21 cellular contexts compared by ENCODE assay signal in genomic region chr20:63319164-63320040, GRCh38. TPM values are rescaled to one million over a fixed set of nuclear protein-coding genes. Genes with fewer than 3 reads are reported as not detected.
DNase-seq lines count a peak whose midpoint lies in the region; ATAC-seq, FAIRE-seq and TF ChIP-seq lines count a peak whose summit lies in the region.
"Had no signal": no experiment of that assay in that cellular context is flagged by ENCODE, and none has a peak within 500 bp of the region (broad histone marks: within the 10 kb centered on the region; RNA-seq: fewer than 3 reads in every experiment).

No MANE protein-coding gene starts in this region.

- no peaks in the 10 kb centered on the region for H3K4me1 ChIP-seq in right lobe of liver

- H3K27me3 Mint-ChIP-seq in activated naive CD8-positive, alpha-beta T cell treated with anti-CD3 and anti-CD28 coated beads, Interleukin-2, amount 10 ng/mL, durations not matched to agents 7 days and 5 days = peaks cover 11% of the 10 kb centered on the region
- peaks cover 4% of the 10 kb centered on the region for H3K27me3 Mint-ChIP-seq in activated naive CD8-positive, alpha-beta T cell treated with anti-CD3 and anti-CD28 coated beads for 36 hours
- H3K27me3 Mint-ChIP-seq in endothelial cell (ENCODE audit: unreplicated experiment) = peaks cover 1% of the 10 kb centered on the region

- WGBS in right lobe of liver (ENCODE audit: insufficient coverage, low coverage, low lambda C conversion rate, missing lambda C conversion rate) = 67% methylated on average over 5 of the region's 25 CpGs

- FAIRE-seq in urothelium cell line (lab: Jason Lieb, UNC) = peak; percentile 37
- FAIRE-seq: D721Med, GM12892 had no signal

- POLR2A ChIA-PET in activated naive CD8-positive, alpha-beta T cell treated with anti-CD3 and anti-CD28 coated beads, Interleukin-2, amount 10 ng/mL, durations not matched to agents 7 days and 5 days (lab: Charles Lee) = no interaction called here

- TF ChIP-seq CTCF in right lobe of liver (IDR thresholded peaks at IDR 0.05) (no peak), endothelial cell (IDR thresholded peaks at IDR 0.05; ENCODE audit: unreplicated experiment) (no peak), foreskin fibroblast (IDR thresholded peaks at IDR 0.05; ENCODE audit: low read depth, low read length) (no peak)

- DNase-seq in activated naive CD8-positive, alpha-beta T cell treated with anti-CD3 and anti-CD28 coated beads, Interleukin-2, amount 10 ng/mL, durations not matched to agents 7 days and 5 days = peak; percentile 19
- DNase-seq in activated naive CD8-positive, alpha-beta T cell treated with anti-CD3 and anti-CD28 coated beads for 36 hours = no peak
- DNase-seq in activated naive CD4-positive, alpha-beta T cell treated with anti-CD3 and anti-CD28 coated beads, Interleukin-2, amount 50 U/mL, for 16 hours = peak; percentile 7
- DNase-seq in right lobe of liver (peak in 2 of 3 donors; percentile 19 to 41), urothelium cell line (ENCODE audit: low spot score) (no peak), endothelial cell (ENCODE audit: low spot score) (no peak), foreskin fibroblast (no peak)
- DNase-seq: ACHN; CD4-positive, alpha-beta memory T cell; DND-41; GDM1; H7; MV-4-11; NCI-H1417 treated with DMSO at 0.1 percent for 48 hours; NCI-H2029 treated with DMSO at 0.1 percent for 48 hours; NCI-H510A had no signal

- H3K27ac ChIP-seq in right lobe of liver = no peak overlapping the region

- no peak for TF ChIP-seq POLR2A in right lobe of liver (IDR thresholded peaks at IDR 0.05)

- H3K36me3 ChIP-seq in right lobe of liver = no peaks in the 10 kb centered on the region

- H3K9me3 ChIP-seq in right lobe of liver = no peaks in the 10 kb centered on the region

- no peaks in the 10 kb centered on the region for H3K4me1 Mint-ChIP-seq in activated naive CD8-positive, alpha-beta T cell treated with anti-CD3 and anti-CD28 coated beads, Interleukin-2, amount 10 ng/mL, durations not matched to agents 7 days and 5 days
- H3K4me1 Mint-ChIP-seq in activated naive CD8-positive, alpha-beta T cell treated with anti-CD3 and anti-CD28 coated beads for 36 hours = no peaks in the 10 kb centered on the region
- H3K4me1 Mint-ChIP-seq in endothelial cell (ENCODE audit: unreplicated experiment) = peaks cover 3% of the 10 kb centered on the region
- H3K4me1 Mint-ChIP-seq: CD4-positive, alpha-beta memory T cell had no signal

- no peaks in the 10 kb centered on the region for H3K9me3 Mint-ChIP-seq in activated naive CD8-positive, alpha-beta T cell treated with anti-CD3 and anti-CD28 coated beads, Interleukin-2, amount 10 ng/mL, durations not matched to agents 7 days and 5 days
- no peaks in the 10 kb centered on the region for H3K9me3 Mint-ChIP-seq in activated naive CD8-positive, alpha-beta T cell treated with anti-CD3 and anti-CD28 coated beads for 36 hours
- no peaks in the 10 kb centered on the region for H3K9me3 Mint-ChIP-seq in endothelial cell (ENCODE audit: unreplicated experiment)
- H3K9me3 Mint-ChIP-seq: CD4-positive, alpha-beta memory T cell; IgD-negative memory B cell had no signal

- H3K4me3 ChIP-seq in right lobe of liver (no peak overlapping the region), foreskin fibroblast (ENCODE audit: low read depth in 1 of 2, low read length in 2 of 2) (no peak overlapping the region)

- no peak for ATAC-seq in activated naive CD8-positive, alpha-beta T cell treated with anti-CD3 and anti-CD28 coated beads, Interleukin-2, amount 10 ng/mL, durations not matched to agents 7 days and 5 days (ENCODE audit: low read depth)
- ATAC-seq in right lobe of liver = no peak
- ATAC-seq: Panc1 had no signal

- no peak overlapping the region for H3K27ac Mint-ChIP-seq in activated naive CD8-positive, alpha-beta T cell treated with anti-CD3 and anti-CD28 coated beads, Interleukin-2, amount 10 ng/mL, durations not matched to agents 7 days and 5 days
- H3K27ac Mint-ChIP-seq in activated naive CD8-positive, alpha-beta T cell treated with anti-CD3 and anti-CD28 coated beads for 36 hours = no peak overlapping the region
- no peak overlapping the region for H3K27ac Mint-ChIP-seq in endothelial cell (ENCODE audit: unreplicated experiment)
- H3K27ac Mint-ChIP-seq: CD4-positive, alpha-beta memory T cell; IgD-negative memory B cell had no signal

- intact Hi-C loops in right lobe of liver (cut with DNase I) = no loop called here

- H3K4me3 Mint-ChIP-seq in activated naive CD8-positive, alpha-beta T cell treated with anti-CD3 and anti-CD28 coated beads, Interleukin-2, amount 10 ng/mL, durations not matched to agents 7 days and 5 days = no peak overlapping the region
- H3K4me3 Mint-ChIP-seq in activated naive CD8-positive, alpha-beta T cell treated with anti-CD3 and anti-CD28 coated beads for 36 hours = no peak overlapping the region
- no peak overlapping the region for H3K4me3 Mint-ChIP-seq in endothelial cell (ENCODE audit: unreplicated experiment)
- H3K4me3 Mint-ChIP-seq: CD4-positive, alpha-beta memory T cell; IgD-negative memory B cell had no signal

- no peaks in the 10 kb centered on the region for H3K36me3 Mint-ChIP-seq in activated naive CD8-positive, alpha-beta T cell treated with anti-CD3 and anti-CD28 coated beads, Interleukin-2, amount 10 ng/mL, durations not matched to agents 7 days and 5 days
- H3K36me3 Mint-ChIP-seq in activated naive CD8-positive, alpha-beta T cell treated with anti-CD3 and anti-CD28 coated beads for 36 hours = no peaks in the 10 kb centered on the region
- peaks cover 8% of the 10 kb centered on the region for H3K36me3 Mint-ChIP-seq in endothelial cell (ENCODE audit: low read depth, unreplicated experiment)
- H3K36me3 Mint-ChIP-seq: CD4-positive, alpha-beta memory T cell; IgD-negative memory B cell had no signal

- H3K27me3 ChIP-seq in right lobe of liver = no peaks in the 10 kb centered on the region

RNA-seq across cellular contexts. Expression of gene COL20A1, which starts 26.4 kb away (rescaled TPM):
- total RNA-seq in activated naive CD8-positive, alpha-beta T cell treated with anti-CD3 and anti-CD28 coated beads, Interleukin-2, amount 10 ng/mL, durations not matched to agents 7 days and 5 days = under 1 TPM in 1 of 2 experiments, not detected in 1; 0.26 TPM
- total RNA-seq in activated naive CD8-positive, alpha-beta T cell treated with anti-CD3 and anti-CD28 coated beads for 36 hours = under 1 TPM in 1 of 2 experiments, not detected in 1; 0.08 TPM
- total RNA-seq in right lobe of liver = not detected
- not detected for total RNA-seq in endothelial cell (ENCODE audit: unreplicated experiment)

RNA-seq across cellular contexts. Expression of gene CHRNA4, which starts 41.7 kb away (rescaled TPM):
- total RNA-seq in activated naive CD8-positive, alpha-beta T cell treated with anti-CD3 and anti-CD28 coated beads, Interleukin-2, amount 10 ng/mL, durations not matched to agents 7 days and 5 days = not detected
- not detected for total RNA-seq in activated naive CD8-positive, alpha-beta T cell treated with anti-CD3 and anti-CD28 coated beads for 36 hours
- 100 to 1,000 TPM in 1 of 6 experiments, 10 to 100 TPM in 3, 1 to 10 TPM in 2; 4.6 to 165 (median 26.8) TPM for total RNA-seq in right lobe of liver
- 2.6 TPM for total RNA-seq in endothelial cell (ENCODE audit: unreplicated experiment)
- total RNA-seq: CD4-positive, alpha-beta memory T cell; HT-29 had no signal

RNA-seq across cellular contexts. Expression of gene ARFGAP1, which starts 46.8 kb away (rescaled TPM):
- 10 to 100 TPM; 86.1 to 87.6 TPM for total RNA-seq in activated naive CD8-positive, alpha-beta T cell treated with anti-CD3 and anti-CD28 coated beads, Interleukin-2, amount 10 ng/mL, durations not matched to agents 7 days and 5 days
- 10 to 100 TPM; 62.5 to 66.6 TPM for total RNA-seq in activated naive CD8-positive, alpha-beta T cell treated with anti-CD3 and anti-CD28 coated beads for 36 hours
- total RNA-seq in right lobe of liver = 10 to 100 TPM; 17.4 to 42.8 (median 29.5) TPM
- 106 TPM for total RNA-seq in endothelial cell (ENCODE audit: unreplicated experiment)

Comparison
In these comparisons a context has a peak if more than half of its experiments do, and no peak if none do; other contexts are left out.
1. DNase-seq: peak in activated naive CD8-positive, alpha-beta T cell treated with anti-CD3 and anti-CD28 coated beads, Interleukin-2, amount 10 ng/mL, durations not matched to agents 7 days and 5 days (single experiment), activated naive CD4-positive, alpha-beta T cell treated with anti-CD3 and anti-CD28 coated beads, Interleukin-2, amount 50 U/mL, for 16 hours (single experiment) and right lobe of liver (2 of 3); none in activated naive CD8-positive, alpha-beta T cell treated with anti-CD3 and anti-CD28 coated beads for 36 hours (single experiment), urothelium cell line (single experiment), endothelial cell (single experiment) and foreskin fibroblast (0 of 2).